Comparison of ENCODE assay signal across 1 cellular context in the genomic region with DNA sequence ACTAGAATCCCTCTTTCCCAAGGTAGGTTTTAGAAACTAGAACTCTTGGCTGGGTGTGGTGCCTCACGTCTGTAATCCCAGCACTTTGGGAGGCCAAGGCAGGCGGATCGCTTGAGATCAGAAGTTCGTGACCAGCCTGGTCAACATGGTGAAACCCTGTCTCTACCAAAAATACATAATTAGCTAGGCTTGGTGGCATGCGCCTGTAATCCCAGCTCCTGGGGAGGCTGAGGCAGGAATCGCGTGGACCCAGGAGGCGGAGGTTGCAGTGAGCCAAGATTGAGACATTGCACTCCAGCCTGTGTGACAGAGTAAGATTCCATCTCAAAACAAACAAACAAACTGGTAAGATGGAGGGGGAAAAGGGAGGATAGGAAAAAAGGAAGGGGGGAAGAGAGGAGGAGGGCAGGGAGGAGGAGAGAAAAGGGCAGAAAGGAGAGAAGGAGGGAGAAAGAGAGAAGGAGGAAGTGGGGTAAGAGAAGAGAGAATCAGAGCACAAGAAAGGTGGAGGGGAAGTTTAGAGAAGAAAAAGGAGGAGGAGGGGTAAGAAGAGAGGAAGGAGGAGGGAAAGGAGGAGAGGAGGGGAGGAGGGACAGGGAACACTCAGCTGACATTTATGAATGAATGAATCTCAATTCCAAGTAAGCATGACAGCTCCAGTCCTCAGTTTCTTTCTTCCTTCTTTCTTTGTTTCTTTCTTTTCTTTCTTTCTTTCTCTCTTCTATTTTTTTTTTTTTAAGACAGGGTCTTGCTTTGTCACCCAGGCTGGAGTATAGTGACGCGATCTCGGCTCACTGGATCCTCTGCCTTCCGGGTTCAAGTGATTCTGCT.
TF ChIP-seq lines count a peak whose summit lies in the region.

No MANE protein-coding gene starts in this region.

TF ChIP-seq in K562, 482 proteins besides CTCF, POLR2A, EP300 and RAD21 (continued from another document and continues in another):
- no peak for TF ChIP-seq SNAPC5 (CRISPR knock-in tag; IDR thresholded peaks at IDR 0.05)
- no peak for TF ChIP-seq MIER1 (IDR thresholded peaks at IDR 0.05; ENCODE audit: low read depth)
- TF ChIP-seq SMC3 (conservative IDR thresholded peaks at IDR 0.05; ENCODE audit: insufficient read depth, low read depth, low read length): no peak
- TF ChIP-seq HMG20B (CRISPR knock-in tag; IDR thresholded peaks at IDR 0.05): no peak
- no peak for TF ChIP-seq POLR3A (IDR thresholded peaks at IDR 0.05; ENCODE audit: borderline replicate concordance, extremely low read depth, insufficient read depth, insufficient read length)
- peak; percentile 46 for TF ChIP-seq SMARCA4 (IDR thresholded peaks at IDR 0.05)
- TF ChIP-seq, protein P1, sequence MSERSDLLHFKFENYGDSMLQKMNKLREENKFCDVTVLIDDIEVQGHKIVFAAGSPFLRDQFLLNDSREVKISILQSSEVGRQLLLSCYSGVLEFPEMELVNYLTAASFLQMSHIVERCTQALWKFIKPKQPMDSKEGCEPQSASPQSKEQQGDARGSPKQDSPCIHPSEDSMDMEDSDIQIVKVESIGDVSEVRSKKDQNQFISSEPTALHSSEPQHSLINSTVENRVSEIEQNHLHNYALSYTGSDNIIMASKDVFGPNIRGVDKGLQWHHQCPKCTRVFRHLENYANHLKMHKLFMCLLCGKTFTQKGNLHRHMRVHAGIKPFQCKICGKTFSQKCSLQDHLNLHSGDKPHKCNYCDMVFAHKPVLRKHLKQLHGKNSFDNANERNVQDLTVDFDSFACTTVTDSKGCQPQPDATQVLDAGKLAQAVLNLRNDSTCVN (CRISPR knock-in tag; IDR thresholded peaks at IDR 0.05): peak; percentile 55; the same call in 1 of the 2 replicates
- TF ChIP-seq, protein P2, sequence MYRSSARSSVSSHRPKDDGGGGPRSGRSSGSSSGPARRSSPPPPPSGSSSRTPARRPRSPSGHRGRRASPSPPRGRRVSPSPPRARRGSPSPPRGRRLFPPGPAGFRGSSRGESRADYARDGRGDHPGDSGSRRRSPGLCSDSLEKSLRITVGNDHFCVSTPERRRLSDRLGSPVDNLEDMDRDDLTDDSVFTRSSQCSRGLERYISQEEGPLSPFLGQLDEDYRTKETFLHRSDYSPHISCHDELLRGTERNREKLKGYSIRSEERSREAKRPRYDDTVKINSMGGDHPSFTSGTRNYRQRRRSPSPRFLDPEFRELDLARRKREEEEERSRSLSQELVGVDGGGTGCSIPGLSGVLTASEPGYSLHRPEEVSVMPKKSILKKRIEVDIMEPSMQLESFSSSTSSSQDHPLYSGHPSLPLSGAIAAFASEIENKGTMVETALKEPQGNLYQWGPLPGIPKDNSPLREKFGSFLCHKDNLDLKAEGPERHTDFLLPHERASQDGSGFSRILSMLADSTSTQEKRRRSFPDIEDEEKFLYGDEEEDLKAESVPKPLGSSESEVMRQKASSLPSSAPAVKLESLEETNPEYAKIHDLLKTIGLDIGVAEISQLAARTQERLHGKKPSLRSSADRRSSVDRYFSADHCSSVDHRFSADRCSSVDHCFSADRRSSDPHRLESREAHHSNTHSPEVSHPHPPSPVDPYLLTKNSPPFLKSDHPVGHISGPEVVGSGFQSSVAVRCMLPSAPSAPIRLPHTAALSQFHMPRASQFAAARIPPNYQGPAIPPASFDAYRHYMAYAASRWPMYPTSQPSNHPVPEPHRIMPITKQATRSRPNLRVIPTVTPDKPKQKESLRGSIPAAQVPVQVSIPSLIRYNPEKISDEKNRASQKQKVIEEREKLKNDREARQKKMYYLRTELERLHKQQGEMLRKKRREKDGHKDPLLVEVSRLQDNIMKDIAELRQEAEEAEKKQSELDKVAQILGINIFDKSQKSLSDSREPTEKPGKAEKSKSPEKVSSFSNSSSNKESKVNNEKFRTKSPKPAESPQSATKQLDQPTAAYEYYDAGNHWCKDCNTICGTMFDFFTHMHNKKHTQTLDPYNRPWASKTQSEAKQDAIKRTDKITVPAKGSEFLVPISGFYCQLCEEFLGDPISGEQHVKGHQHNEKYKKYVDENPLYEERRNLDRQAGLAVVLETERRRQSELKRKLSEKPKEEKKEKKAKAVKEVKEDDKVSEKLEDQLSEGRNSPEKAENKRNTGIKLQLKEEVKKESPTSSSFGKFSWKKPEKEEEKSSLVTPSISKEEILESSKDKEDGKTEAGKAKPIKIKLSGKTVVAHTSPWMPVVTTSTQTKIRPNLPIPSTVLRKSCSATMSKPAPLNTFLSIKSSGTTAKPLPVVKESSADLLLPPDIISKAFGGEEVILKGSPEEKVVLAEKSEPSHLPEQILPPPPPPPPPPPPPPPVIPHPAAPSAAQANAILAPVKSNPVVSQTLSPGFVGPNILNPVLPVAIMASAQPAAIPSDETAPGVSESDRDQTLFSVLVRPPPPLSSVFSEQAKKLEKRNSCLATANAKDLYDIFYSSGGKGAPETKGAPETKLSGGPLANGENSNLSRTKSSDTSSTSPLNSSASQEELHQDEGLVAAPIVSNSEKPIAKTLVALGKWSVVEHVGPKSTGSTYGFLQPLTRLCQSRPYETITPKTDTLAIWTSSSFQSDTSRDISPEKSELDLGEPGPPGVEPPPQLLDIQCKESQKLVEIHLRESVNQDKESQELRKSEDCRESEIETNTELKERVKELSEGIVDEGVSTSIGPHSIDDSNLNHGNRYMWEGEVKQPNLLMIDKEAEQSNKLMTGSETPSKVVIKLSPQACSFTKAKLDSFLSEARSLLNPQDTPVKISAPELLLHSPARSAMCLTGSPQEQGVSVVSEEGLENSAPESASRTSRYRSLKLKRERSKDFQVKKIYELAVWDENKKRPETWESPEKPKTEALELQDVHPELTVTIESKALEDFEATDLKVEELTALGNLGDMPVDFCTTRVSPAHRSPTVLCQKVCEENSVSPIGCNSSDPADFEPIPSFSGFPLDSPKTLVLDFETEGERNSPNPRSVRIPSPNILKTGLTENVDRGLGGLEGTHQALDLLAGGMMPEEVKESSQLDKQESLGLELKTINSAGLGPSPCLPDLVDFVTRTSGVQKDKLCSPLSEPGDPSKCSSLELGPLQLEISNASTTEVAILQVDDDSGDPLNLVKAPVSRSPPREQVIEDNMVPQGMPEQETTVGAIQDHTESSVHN (IDR thresholded peaks at IDR 0.05; ENCODE audit: borderline replicate concordance in 1 of 2, low read depth in 1 of 2): no peak
- no peak for TF ChIP-seq ZFX (CRISPR knock-in tag; IDR thresholded peaks at IDR 0.05)
- peak in 1 of 2 experiments; percentile 81; a peak in 3 of 4 replicates for TF ChIP-seq HDAC1 (IDR thresholded peaks at IDR 0.05)
- no peak for TF ChIP-seq HIVEP1 (CRISPR knock-in tag; IDR thresholded peaks at IDR 0.05)
- TF ChIP-seq STAT5A (IDR thresholded peaks at IDR 0.05; ENCODE audit: borderline replicate concordance, low read length): no peak
- TF ChIP-seq CBX5 (IDR thresholded peaks at IDR 0.05; ENCODE audit: borderline replicate concordance, low read depth): no peak
- no peak for TF ChIP-seq ZNF766 (CRISPR knock-in tag; conservative IDR thresholded peaks at IDR 0.05)
- TF ChIP-seq ZBTB7A (IDR thresholded peaks at IDR 0.05; ENCODE audit: borderline replicate concordance, control insufficient read depth, low read depth, low read length): no peak
- TF ChIP-seq POLR3G (IDR thresholded peaks at IDR 0.05; ENCODE audit: extremely low read depth, insufficient read length, insufficient replicate concordance): no peak
- TF ChIP-seq, protein P3, sequence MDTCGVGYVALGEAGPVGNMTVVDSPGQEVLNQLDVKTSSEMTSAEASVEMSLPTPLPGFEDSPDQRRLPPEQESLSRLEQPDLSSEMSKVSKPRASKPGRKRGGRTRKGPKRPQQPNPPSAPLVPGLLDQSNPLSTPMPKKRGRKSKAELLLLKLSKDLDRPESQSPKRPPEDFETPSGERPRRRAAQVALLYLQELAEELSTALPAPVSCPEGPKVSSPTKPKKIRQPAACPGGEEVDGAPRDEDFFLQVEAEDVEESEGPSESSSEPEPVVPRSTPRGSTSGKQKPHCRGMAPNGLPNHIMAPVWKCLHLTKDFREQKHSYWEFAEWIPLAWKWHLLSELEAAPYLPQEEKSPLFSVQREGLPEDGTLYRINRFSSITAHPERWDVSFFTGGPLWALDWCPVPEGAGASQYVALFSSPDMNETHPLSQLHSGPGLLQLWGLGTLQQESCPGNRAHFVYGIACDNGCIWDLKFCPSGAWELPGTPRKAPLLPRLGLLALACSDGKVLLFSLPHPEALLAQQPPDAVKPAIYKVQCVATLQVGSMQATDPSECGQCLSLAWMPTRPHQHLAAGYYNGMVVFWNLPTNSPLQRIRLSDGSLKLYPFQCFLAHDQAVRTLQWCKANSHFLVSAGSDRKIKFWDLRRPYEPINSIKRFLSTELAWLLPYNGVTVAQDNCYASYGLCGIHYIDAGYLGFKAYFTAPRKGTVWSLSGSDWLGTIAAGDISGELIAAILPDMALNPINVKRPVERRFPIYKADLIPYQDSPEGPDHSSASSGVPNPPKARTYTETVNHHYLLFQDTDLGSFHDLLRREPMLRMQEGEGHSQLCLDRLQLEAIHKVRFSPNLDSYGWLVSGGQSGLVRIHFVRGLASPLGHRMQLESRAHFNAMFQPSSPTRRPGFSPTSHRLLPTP (IDR thresholded peaks at IDR 0.05; ENCODE audit: borderline replicate concordance, extremely low read depth, insufficient read length): no peak
- no peak for TF ChIP-seq MAX (CRISPR knock-in tag; IDR thresholded peaks at IDR 0.05)
- TF ChIP-seq MEF2A (IDR thresholded peaks at IDR 0.05; ENCODE audit: control insufficient read depth, low read depth, low read length): no peak
- TF ChIP-seq, protein P4, sequence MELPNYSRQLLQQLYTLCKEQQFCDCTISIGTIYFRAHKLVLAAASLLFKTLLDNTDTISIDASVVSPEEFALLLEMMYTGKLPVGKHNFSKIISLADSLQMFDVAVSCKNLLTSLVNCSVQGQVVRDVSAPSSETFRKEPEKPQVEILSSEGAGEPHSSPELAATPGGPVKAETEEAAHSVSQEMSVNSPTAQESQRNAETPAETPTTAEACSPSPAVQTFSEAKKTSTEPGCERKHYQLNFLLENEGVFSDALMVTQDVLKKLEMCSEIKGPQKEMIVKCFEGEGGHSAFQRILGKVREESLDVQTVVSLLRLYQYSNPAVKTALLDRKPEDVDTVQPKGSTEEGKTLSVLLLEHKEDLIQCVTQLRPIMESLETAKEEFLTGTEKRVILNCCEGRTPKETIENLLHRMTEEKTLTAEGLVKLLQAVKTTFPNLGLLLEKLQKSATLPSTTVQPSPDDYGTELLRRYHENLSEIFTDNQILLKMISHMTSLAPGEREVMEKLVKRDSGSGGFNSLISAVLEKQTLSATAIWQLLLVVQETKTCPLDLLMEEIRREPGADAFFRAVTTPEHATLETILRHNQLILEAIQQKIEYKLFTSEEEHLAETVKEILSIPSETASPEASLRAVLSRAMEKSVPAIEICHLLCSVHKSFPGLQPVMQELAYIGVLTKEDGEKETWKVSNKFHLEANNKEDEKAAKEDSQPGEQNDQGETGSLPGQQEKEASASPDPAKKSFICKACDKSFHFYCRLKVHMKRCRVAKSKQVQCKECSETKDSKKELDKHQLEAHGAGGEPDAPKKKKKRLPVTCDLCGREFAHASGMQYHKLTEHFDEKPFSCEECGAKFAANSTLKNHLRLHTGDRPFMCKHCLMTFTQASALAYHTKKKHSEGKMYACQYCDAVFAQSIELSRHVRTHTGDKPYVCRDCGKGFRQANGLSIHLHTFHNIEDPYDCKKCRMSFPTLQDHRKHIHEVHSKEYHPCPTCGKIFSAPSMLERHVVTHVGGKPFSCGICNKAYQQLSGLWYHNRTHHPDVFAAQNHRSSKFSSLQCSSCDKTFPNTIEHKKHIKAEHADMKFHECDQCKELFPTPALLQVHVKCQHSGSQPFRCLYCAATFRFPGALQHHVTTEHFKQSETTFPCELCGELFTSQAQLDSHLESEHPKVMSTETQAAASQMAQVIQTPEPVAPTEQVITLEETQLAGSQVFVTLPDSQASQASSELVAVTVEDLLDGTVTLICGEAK (IDR thresholded peaks at IDR 0.05): no peak
- TF ChIP-seq, protein P4 (CRISPR knock-in tag; IDR thresholded peaks at IDR 0.05): no peak
- no peak for TF ChIP-seq NR2C2 (CRISPR knock-in tag; IDR thresholded peaks at IDR 0.05)
- no peak for TF ChIP-seq NR2C2 (tag; IDR thresholded peaks at IDR 0.05)
